ENCODE assay signal across 8 cellular contexts in the genomic region with DNA sequence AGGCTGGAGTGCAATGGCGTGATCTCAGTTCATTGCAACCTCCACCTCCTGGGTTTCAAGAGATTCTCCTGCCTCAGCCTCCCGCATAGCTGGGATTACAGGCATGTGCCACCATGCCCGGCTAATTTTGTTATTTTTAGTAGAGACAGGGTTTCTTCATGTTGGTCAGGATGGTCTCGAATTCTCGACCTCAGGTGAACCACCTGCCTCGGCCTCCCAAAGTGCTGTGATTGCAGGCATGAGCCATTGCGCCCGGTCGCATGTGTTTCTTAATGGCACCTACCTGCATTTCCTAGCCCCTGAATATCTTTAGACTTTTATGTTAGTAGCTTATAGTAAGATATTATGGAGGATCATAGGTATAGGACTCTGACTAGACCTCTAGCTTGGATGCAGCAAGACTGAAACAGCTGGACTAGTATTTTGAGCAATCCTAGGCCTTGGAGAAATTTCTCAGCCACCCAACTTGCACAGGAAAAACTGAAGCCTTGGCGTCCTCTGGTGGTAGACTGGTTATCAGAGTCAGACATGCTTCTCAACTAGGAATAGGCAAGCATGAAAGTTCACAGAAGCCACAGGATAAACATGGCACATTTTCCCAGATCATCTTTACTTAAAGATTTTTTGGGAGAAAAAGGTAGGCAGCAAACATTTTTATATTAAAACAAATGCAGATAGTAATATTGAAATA. TPM values are rescaled to one million over a fixed set of nuclear protein-coding genes. Genes with fewer than 3 reads are reported as not detected.
A peak's percentile ranks its signal among the peaks of the same experiment; 100 is the strongest.
DNase-seq lines count a peak whose midpoint lies in the region; ATAC-seq, FAIRE-seq and TF ChIP-seq lines count a peak whose summit lies in the region.

No MANE protein-coding gene starts in this region.

- H2AFZ ChIP-seq in H9 (ENCODE audit: low read length) (no peak overlapping the region), OCI-LY7 (ENCODE audit: low read length) (no peak overlapping the region), endothelial cell of umbilical vein (ENCODE audit: low read depth, low read length) (no peak overlapping the region)

- no peaks in the 10 kb centered on the region for H3K9me3 Mint-ChIP-seq in H9

- no peaks in the 10 kb centered on the region for H3K27me3 Mint-ChIP-seq in H9 (ENCODE audit: low read depth)

- no peak overlapping the region for H3K4me3 Mint-ChIP-seq in H9

- H2BK120ac ChIP-seq in H9 (ENCODE audit: low read depth, low read length, poor library complexity, severe bottlenecking), result no peak overlapping the region

- dilution Hi-C loops in endothelial cell of umbilical vein (cut with MboI; ENCODE audit: extremely low pct_ligation_motif_present, low sequenced_read_pairs), result no loop called here

- no CpG with 5 or more reads among the region's 10 CpGs for WGBS in H9 (ENCODE audit: extremely low coverage, insufficient read length, low lambda C conversion rate)

- H3K36me3 Mint-ChIP-seq in H9 (ENCODE audit: insufficient read depth in 1 of 3, low read depth in 3 of 3), result peaks cover 8 to 47% (median 12%) of the 10 kb centered on the region in 3 experiments; a peak in 6 of 7 replicates

- H3K36me3 ChIP-seq in OCI-LY7 (ENCODE audit: insufficient read depth, low read length), result peaks cover 44% of the 10 kb centered on the region
- H3K36me3 ChIP-seq in endothelial cell of umbilical vein (ENCODE audit: control insufficient read depth in 2 of 2, extremely low read depth in 1 of 2, insufficient read depth in 2 of 2, low read length in 2 of 2), result peaks cover 0 to 4% of the 10 kb centered on the region in 2 experiments

- no peaks in the 10 kb centered on the region for H3K23me2 ChIP-seq in H9 (ENCODE audit: insufficient read length, low read depth, low read length, poor library complexity, severe bottlenecking)

- no peaks in the 10 kb centered on the region for H3K9me2 ChIP-seq in OCI-LY7 (ENCODE audit: insufficient read depth, low read length)

- no peak overlapping the region for H2BK15ac ChIP-seq in H9 (ENCODE audit: low read depth, low read length)

- H3K4me1 ChIP-seq in H9 (ENCODE audit: insufficient read depth, low read length) (no peaks in the 10 kb centered on the region), OCI-LY7 (ENCODE audit: insufficient read depth, low read length, poor library complexity, severe bottlenecking) (peaks cover 4% of the 10 kb centered on the region), endothelial cell of umbilical vein (ENCODE audit: control insufficient read depth, extremely low read depth, insufficient read depth, low read length) (no peaks in the 10 kb centered on the region)

- no peak for ATAC-seq in GM18909 (IDR thresholded peaks at IDR 0.05; ENCODE audit: poor library complexity, unreplicated experiment)
- no peak for ATAC-seq in GM19395 (IDR thresholded peaks at IDR 0.05; ENCODE audit: unreplicated experiment)
- ATAC-seq in HG03378 (IDR thresholded peaks at IDR 0.05; ENCODE audit: unreplicated experiment), result no peak

- no peak overlapping the region for H2AK5ac ChIP-seq in H9 (ENCODE audit: insufficient read length, low read length)

- H3K9me3 ChIP-seq in H9 (ENCODE audit: control insufficient read depth, low read depth, low read length), result no peaks in the 10 kb centered on the region
- no peaks in the 10 kb centered on the region for H3K9me3 ChIP-seq in OCI-LY7 (ENCODE audit: low read length)
- H3K9me3 ChIP-seq in endothelial cell of umbilical vein (replicated peaks; ENCODE audit: control insufficient read depth, insufficient read depth, low read length), result no peaks in the 10 kb centered on the region

- BruUV-seq in OCI-LY7 (replicated peaks; lab: Mats Ljungman, UMichigan) (no TSS peak), endothelial cell of umbilical vein (replicated peaks; lab: Mats Ljungman, UMichigan) (no TSS peak)

- no peaks in the 10 kb centered on the region for H3K9me1 ChIP-seq in endothelial cell of umbilical vein (replicated peaks; ENCODE audit: control insufficient read depth, extremely low read depth, insufficient read depth, low read length)

- no peak overlapping the region for H4K91ac ChIP-seq in H9 (ENCODE audit: insufficient read length, low read depth, low read length)

- H3T11ph ChIP-seq in H9 (ENCODE audit: low read length), result no peak overlapping the region

- TF ChIP-seq CTCF in H9 (conservative IDR thresholded peaks at IDR 0.05), result peak; percentile 79
- peak; percentile 88 for TF ChIP-seq CTCF in OCI-LY7 (conservative IDR thresholded peaks at IDR 0.05; ENCODE audit: low read length)
- peak; percentile 45 to 67 for TF ChIP-seq CTCF in endothelial cell of umbilical vein (IDR thresholded peaks at IDR 0.05; ENCODE audit: extremely low read depth in 1 of 2, insufficient read depth in 1 of 2, low read depth in 1 of 2, low read length in 2 of 2)

- H3K4ac ChIP-seq in H9 (ENCODE audit: low read depth, low read length), result no peak overlapping the region

- H3K9ac ChIP-seq in H9 (ENCODE audit: extremely low read depth, insufficient read length, low read length), result no peak overlapping the region
- no peak overlapping the region for H3K9ac ChIP-seq in endothelial cell of umbilical vein (replicated peaks; ENCODE audit: extremely low read depth, insufficient read depth, low read length)

- H4K8ac ChIP-seq in H9 (replicated peaks; ENCODE audit: insufficient read length, low read depth, low read length), result no peak overlapping the region

- H3K27ac Mint-ChIP-seq in H9, result no peak overlapping the region

- no peak overlapping the region for H2BK5ac ChIP-seq in H9 (ENCODE audit: insufficient read length, low read length)

- H2BK12ac ChIP-seq in H9 (ENCODE audit: insufficient read length, low read depth, low read length), result no peak overlapping the region

- no peak overlapping the region for H3K56ac ChIP-seq in H9 (ENCODE audit: insufficient read length, low read depth, low read length)

- H4K20me1 ChIP-seq in H9 (ENCODE audit: control insufficient read depth, insufficient read depth, insufficient read length), result no peaks in the 10 kb centered on the region
- no peaks in the 10 kb centered on the region for H4K20me1 ChIP-seq in OCI-LY7 (ENCODE audit: insufficient read depth, low read length)
- H4K20me1 ChIP-seq in endothelial cell of umbilical vein (replicated peaks; ENCODE audit: control insufficient read depth, extremely low read depth, insufficient read depth, low read length), result no peaks in the 10 kb centered on the region

- CTCF ChIA-PET in OCI-LY7 (lab: Charles Lee; ENCODE audit: unreplicated experiment) (no interaction called here), endothelial cell of umbilical vein (lab: Charles Lee) (interaction anchor here (0.7 to 2.4 kb wide), 14 partner anchors 10 to 242 kb away, joined by 3 to 12 read pairs (median 5); no protein-coding TSS in a partner anchor)

- H3K4me3 ChIP-seq in OCI-LY7 (ENCODE audit: low read depth, low read length, poor library complexity, severe bottlenecking) (no peak overlapping the region), endothelial cell of umbilical vein (replicated peaks in 1 of 3; ENCODE audit: insufficient read depth in 1 of 3, low read depth in 1 of 3, low read length in 3 of 3) (no peak overlapping the region)

- H3K79me2 ChIP-seq in H9 (ENCODE audit: insufficient read depth, low read length), result no peaks in the 10 kb centered on the region
- H3K79me2 ChIP-seq in OCI-LY7 (ENCODE audit: insufficient read depth, low read depth, low read length), result no peaks in the 10 kb centered on the region
- no peaks in the 10 kb centered on the region for H3K79me2 ChIP-seq in endothelial cell of umbilical vein (ENCODE audit: control insufficient read depth, insufficient read depth, low read length)

- DNase-seq in DMS114 treated with DMSO at 0.1 percent for 48 hours (lab: John Stamatoyannopoulos, UW; ENCODE audit: unreplicated experiment) (peak; percentile 11), H9 (peak; percentile 45), OCI-LY7 (ENCODE audit: low spot score) (peak; percentile 53), endothelial cell of umbilical vein (ENCODE audit: low read depth, low spot score) (peak; percentile 68), midbrain (lab: John Stamatoyannopoulos, UW) (peak; percentile 65)

- no peak overlapping the region for H4K5ac ChIP-seq in H9 (ENCODE audit: insufficient read length, low read depth, low read length)

- H2BK20ac ChIP-seq in H9 (ENCODE audit: low read depth, low read length, poor library complexity, severe bottlenecking), result no peak overlapping the region

- H3K23ac ChIP-seq in H9 (ENCODE audit: insufficient read length, low read depth, low read length), result no peak overlapping the region

- no peak for TF ChIP-seq POLR2A in endothelial cell of umbilical vein (IDR thresholded peaks at IDR 0.05; ENCODE audit: low read depth, low read length)

- H3K4me2 ChIP-seq in H9 (ENCODE audit: insufficient read depth, insufficient read length, low read length), result no peak overlapping the region
- H3K4me2 ChIP-seq in OCI-LY7 (ENCODE audit: low read length), result no peak overlapping the region
- no peak overlapping the region for H3K4me2 ChIP-seq in endothelial cell of umbilical vein (ENCODE audit: insufficient read depth, low read length)

- H3K27ac ChIP-seq in H9 (ENCODE audit: insufficient read length, low read depth, low read length) (no peak overlapping the region), OCI-LY7 (ENCODE audit: low read depth, low read length, poor library complexity, severe bottlenecking) (no peak overlapping the region), endothelial cell of umbilical vein (ENCODE audit: insufficient read depth, low read depth, low read length) (no peak overlapping the region)

- H3K27me3 ChIP-seq in H9 (ENCODE audit: insufficient read depth, low read length) (no peaks in the 10 kb centered on the region), endothelial cell of umbilical vein (ENCODE audit: control insufficient read depth in 2 of 2, insufficient read depth in 2 of 2, low read length in 2 of 2) (no peaks in the 10 kb centered on the region)

- H3K4me1 Mint-ChIP-seq in H9, result no peaks in the 10 kb centered on the region

- POLR2A ChIA-PET in OCI-LY7 (lab: Charles Lee), result interaction anchor here (0.7 to 0.8 kb wide), 3 partner anchors 10 to 419 kb away, joined by 3 to 4 read pairs (median 3); no protein-coding TSS in a partner anchor
- POLR2A ChIA-PET in endothelial cell of umbilical vein (lab: Charles Lee), result no interaction called here

- H3K79me1 ChIP-seq in H9 (ENCODE audit: insufficient read depth, low read depth, low read length, poor library complexity, severe bottlenecking), result no peaks in the 10 kb centered on the region

- FAIRE-seq in endothelial cell of umbilical vein (lab: Jason Lieb, UNC), result no peak

- no peak overlapping the region for H3K18ac ChIP-seq in H9 (ENCODE audit: insufficient read length, low read depth, low read length)

- intact Hi-C loops in OCI-LY7 (cut with micrococcal nuclease; ENCODE audit: unreplicated experiment), result loop anchor here (5.0 kb wide), 1 partner anchor 130 kb away; no protein-coding TSS in a partner anchor
- intact Hi-C loops in endothelial cell of umbilical vein (cut with micrococcal nuclease), result loop anchor here (1.0 to 2.0 kb wide), 2 partner anchors 208 to 243 kb away; partner anchors contain the start of gene SLC39A13

- H3K14ac ChIP-seq in H9 (ENCODE audit: insufficient read depth, low read length), result no peak overlapping the region

RNA-seq across cellular contexts. Expression of gene C1QTNF4, which starts 22.7 kb away (rescaled TPM):
- total RNA-seq in H9 (2021), result 5.7 and 8.7 TPM in 2 replicates
- 3.6 TPM in 1 of 2 replicates, not detected in the other for total RNA-seq in OCI-LY7 (2014; rRNA removed; shearing (Covaris generic))
- total RNA-seq in OCI-LY7 (2022), result 0.30 TPM in 1 of 2 replicates, not detected in the other
- total RNA-seq in endothelial cell of umbilical vein, result 1.7 and 1.8 TPM in 2 replicates
- polyA plus RNA-seq in endothelial cell of umbilical vein, result 5.4 and 7.5 TPM in 2 replicates
- polyA plus RNA-seq in endothelial cell of umbilical vein (2011; cell fraction: cytosol; rRNA removed), result 0.77 and 1.8 TPM in 2 replicates
- polyA plus RNA-seq in endothelial cell of umbilical vein (2011; cell fraction: nucleus; rRNA removed), result 0.34 and 0.59 TPM in 2 replicates
- 0.09 and 1.8 TPM in 2 replicates for polyA plus RNA-seq in endothelial cell of umbilical vein (2012)
- polyA minus RNA-seq in endothelial cell of umbilical vein, result 0.32 TPM in 1 of 2 replicates, not detected in the other
- polyA minus RNA-seq in endothelial cell of umbilical vein (2011; cell fraction: cytosol; rRNA and poly(A)+ RNA removed), result not detected
- polyA minus RNA-seq in endothelial cell of umbilical vein (2011; cell fraction: nucleus; rRNA and poly(A)+ RNA removed), result 0.77 TPM in 1 of 2 replicates, not detected in the other

RNA-seq across cellular contexts. Expression of gene MTCH2, which starts 25.5 kb away (rescaled TPM):
- total RNA-seq in H9 (2021) (174 and 176 TPM in 2 replicates), OCI-LY7 (2022) (112 and 119 TPM in 2 replicates), endothelial cell of umbilical vein (134 and 138 TPM in 2 replicates)
- 43.6 and 64.8 TPM in 2 replicates for total RNA-seq in OCI-LY7 (2014; rRNA removed; shearing (Covaris generic))
- polyA plus RNA-seq in endothelial cell of umbilical vein, result 111 and 144 TPM in 2 replicates
- 145 and 148 TPM in 2 replicates for polyA plus RNA-seq in endothelial cell of umbilical vein (2011; cell fraction: cytosol; rRNA removed)
- 73.2 and 88.1 TPM in 2 replicates for polyA plus RNA-seq in endothelial cell of umbilical vein (2011; cell fraction: nucleus; rRNA removed)
- polyA plus RNA-seq in endothelial cell of umbilical vein (2012), result 169 and 182 TPM in 2 replicates
- 141 and 185 TPM in 2 replicates for polyA minus RNA-seq in endothelial cell of umbilical vein
- polyA minus RNA-seq in endothelial cell of umbilical vein (2011; cell fraction: cytosol; rRNA and poly(A)+ RNA removed), result 114 TPM
- polyA minus RNA-seq in endothelial cell of umbilical vein (2011; cell fraction: nucleus; rRNA and poly(A)+ RNA removed), result 30.2 and 32.3 TPM in 2 replicates

RNA-seq across cellular contexts. Expression of gene FAM180B, which starts 30.4 kb away (rescaled TPM):
- total RNA-seq in H9 (2021), result 0.31 and 0.37 TPM in 2 replicates
- 0.22 and 0.85 TPM in 2 replicates for total RNA-seq in OCI-LY7 (2014; rRNA removed; shearing (Covaris generic))
- 0.23 and 0.26 TPM in 2 replicates for total RNA-seq in OCI-LY7 (2022)
- not detected in 2 replicates for total RNA-seq in endothelial cell of umbilical vein
- polyA plus RNA-seq in endothelial cell of umbilical vein, result not detected in 2 replicates
- 0.05 TPM in 1 of 2 replicates, not detected in the other for polyA plus RNA-seq in endothelial cell of umbilical vein (2011; cell fraction: cytosol; rRNA removed)
- polyA plus RNA-seq in endothelial cell of umbilical vein (2011; cell fraction: nucleus; rRNA removed), result 0.20 and 0.42 TPM in 2 replicates
- polyA plus RNA-seq in endothelial cell of umbilical vein (2012), result not detected in 2 replicates
- not detected in 2 replicates for polyA minus RNA-seq in endothelial cell of umbilical vein
- polyA minus RNA-seq in endothelial cell of umbilical vein (2011; cell fraction: cytosol; rRNA and poly(A)+ RNA removed), result not detected
- 0.29 TPM in 1 of 2 replicates, not detected in the other for polyA minus RNA-seq in endothelial cell of umbilical vein (2011; cell fraction: nucleus; rRNA and poly(A)+ RNA removed)

RNA-seq across cellular contexts. Expression of gene NDUFS3, which starts 38.0 kb away (rescaled TPM):
- 130 and 144 TPM in 2 replicates for total RNA-seq in H9 (2021)
- total RNA-seq in OCI-LY7 (2014; rRNA removed; shearing (Covaris generic)), result 73.9 and 92.7 TPM in 2 replicates
- 122 and 135 TPM in 2 replicates for total RNA-seq in OCI-LY7 (2022)
- 91.8 and 99.7 TPM in 2 replicates for total RNA-seq in endothelial cell of umbilical vein
- 149 and 169 TPM in 2 replicates for polyA plus RNA-seq in endothelial cell of umbilical vein
- polyA plus RNA-seq in endothelial cell of umbilical vein (2011; cell fraction: cytosol; rRNA removed), result 199 and 224 TPM in 2 replicates
- 146 and 290 TPM in 2 replicates for polyA plus RNA-seq in endothelial cell of umbilical vein (2011; cell fraction: nucleus; rRNA removed)
- 96.0 and 97.4 TPM in 2 replicates for polyA plus RNA-seq in endothelial cell of umbilical vein (2012)
- polyA minus RNA-seq in endothelial cell of umbilical vein, result 73.0 and 94.6 TPM in 2 replicates
- polyA minus RNA-seq in endothelial cell of umbilical vein (2011; cell fraction: cytosol; rRNA and poly(A)+ RNA removed), result 83.6 TPM
- 27.6 and 40.7 TPM in 2 replicates for polyA minus RNA-seq in endothelial cell of umbilical vein (2011; cell fraction: nucleus; rRNA and poly(A)+ RNA removed)

RNA-seq across cellular contexts. Expression of gene KBTBD4, which starts 38.1 kb away (rescaled TPM):
- total RNA-seq in H9 (2021), result 15.2 and 15.9 TPM in 2 replicates
- 25.2 and 25.8 TPM in 2 replicates for total RNA-seq in OCI-LY7 (2014; rRNA removed; shearing (Covaris generic))
- total RNA-seq in OCI-LY7 (2022), result 18.4 and 18.6 TPM in 2 replicates
- total RNA-seq in endothelial cell of umbilical vein, result 16.3 and 16.6 TPM in 2 replicates
- 23.2 and 24.9 TPM in 2 replicates for polyA plus RNA-seq in endothelial cell of umbilical vein
- polyA plus RNA-seq in endothelial cell of umbilical vein (2011; cell fraction: cytosol; rRNA removed), result 20.0 and 21.7 TPM in 2 replicates
- polyA plus RNA-seq in endothelial cell of umbilical vein (2011; cell fraction: nucleus; rRNA removed), result 15.0 and 16.0 TPM in 2 replicates
- 18.9 and 21.3 TPM in 2 replicates for polyA plus RNA-seq in endothelial cell of umbilical vein (2012)
- polyA minus RNA-seq in endothelial cell of umbilical vein, result 33.7 and 41.8 TPM in 2 replicates
- 19.6 TPM for polyA minus RNA-seq in endothelial cell of umbilical vein (2011; cell fraction: cytosol; rRNA and poly(A)+ RNA removed)
- polyA minus RNA-seq in endothelial cell of umbilical vein (2011; cell fraction: nucleus; rRNA and poly(A)+ RNA removed), result 6.8 and 9.0 TPM in 2 replicates

Comparison
In these comparisons a context has a peak if more than half of its experiments do, and no peak if none do; other contexts are left out.
1. DNase-seq: peak in every context shown above with its lines; median percentile 68 in endothelial cell of umbilical vein; 65 in midbrain; 53 in OCI-LY7; 45 in H9; 11 in DMS114 treated with DMSO at 0.1 percent for 48 hours.